ENCODE assay signal across 11 cellular contexts in genomic region chr1:20080441-20081330, GRCh38. TPM values are rescaled to one million over a fixed set of nuclear protein-coding genes. Genes with fewer than 3 reads are reported as not detected.
DNase-seq lines count a peak whose midpoint lies in the region; ATAC-seq, FAIRE-seq and TF ChIP-seq lines count a peak whose summit lies in the region.
"Had no signal": no experiment of that assay in that cellular context is flagged by ENCODE, and none has a peak within 500 bp of the region (broad histone marks: within the 10 kb centered on the region; RNA-seq: fewer than 3 reads in every experiment).

No MANE protein-coding gene starts in this region.

- ATAC-seq in GM21786 (IDR thresholded peaks at IDR 0.05; ENCODE audit: unreplicated experiment) (peak; percentile 62), HepG2 (no peak), foreskin keratinocyte (no peak), GM19463 (IDR thresholded peaks at IDR 0.05; ENCODE audit: unreplicated experiment) (no peak)

- no peak overlapping the region for H2AFZ ChIP-seq in HepG2 (ENCODE audit: low read length)

- TF ChIP-seq RAD21 in HepG2 (CRISPR knock-in tag; IDR thresholded peaks at IDR 0.05): no peak

- no peaks in the 10 kb centered on the region for H3K36me3 ChIP-seq in GM06990 (ENCODE audit: control insufficient read depth, insufficient read depth, low read length)
- no peaks in the 10 kb centered on the region for H3K36me3 ChIP-seq in Peyer's patch
- H3K36me3 ChIP-seq in HepG2 (replicated peaks in 1 of 2; ENCODE audit: control insufficient read depth in 1 of 2, insufficient read depth in 2 of 2, low read length in 2 of 2): no peaks in the 10 kb centered on the region
- H3K36me3 ChIP-seq in stomach: no peaks in the 10 kb centered on the region
- H3K36me3 ChIP-seq: pancreas had no signal

- H3K4me2 ChIP-seq in HepG2 (ENCODE audit: low read depth, low read length): no peak overlapping the region

- POLR2A ChIA-PET in HepG2 (lab: Yijun Ruan, JAX): no interaction called here

- DNase-seq in GM06990 (ENCODE audit: extremely low read depth, insufficient read length) (peak; percentile 48), Peyer's patch (peak in 2 of 3 donors; percentile 67 to 71), HepG2 (ENCODE audit: low spot score) (no peak), foreskin keratinocyte (no peak), NCI-H2107 (lab: John Stamatoyannopoulos, UW) (no peak), stomach (no peak)
- DNase-seq: activated CD4-positive, CD25-positive, alpha-beta regulatory T cell treated with anti-CD3 and anti-CD28 coated beads, Interleukin-2, amount 50 U/mL, for 72 hours; NCI-H82; pancreas had no signal

- TF ChIP-seq CTCF in GM06990 (IDR thresholded peaks at IDR 0.05; ENCODE audit: insufficient read depth, low read length, poor library complexity, severe bottlenecking) (peak; percentile 9), Peyer's patch (IDR thresholded peaks at IDR 0.05) (no peak), HepG2 (CRISPR knock-in tag; IDR thresholded peaks at IDR 0.05) (no peak), foreskin keratinocyte (conservative IDR thresholded peaks at IDR 0.05) (no peak), stomach (IDR thresholded peaks at IDR 0.05) (no peak)

- H3K27ac ChIP-seq in Peyer's patch: peak overlapping the region in 1 of 4 donors; percentile 57
- no peak overlapping the region for H3K27ac ChIP-seq in HepG2 (ENCODE audit: extremely low read length, insufficient read depth, low read length)
- H3K27ac ChIP-seq in foreskin keratinocyte: no peak overlapping the region
- H3K27ac ChIP-seq in stomach: no peak overlapping the region
- H3K27ac ChIP-seq: pancreas had no signal

- no peaks in the 10 kb centered on the region for H4K20me1 ChIP-seq in HepG2 (ENCODE audit: insufficient read depth, low read length)

- 50% methylated on average over 16 of the region's 20 CpGs for WGBS in HepG2 (ENCODE audit: low lambda C conversion rate)
- 54 to 78% (median 69%) methylated on average over 19 to 20 of the region's 20 CpGs for WGBS in stomach, 5 donors

- in situ Hi-C loops in HepG2 (cut with HindIII; ENCODE audit: extremely low pct_ligation_motif_present, low pct_unique_long_range_greater_than_20kb): no loop called here

- no peak overlapping the region for H3K9ac ChIP-seq in HepG2 (ENCODE audit: insufficient read depth, low read depth, low read length)

- H3K4me3 ChIP-seq in GM06990 (replicated peaks; ENCODE audit: low read depth, low read length): peak overlapping the region; percentile 29; the same call in 1 of the 2 replicates
- H3K4me3 ChIP-seq in Peyer's patch: no peak overlapping the region
- no peak overlapping the region for H3K4me3 ChIP-seq in HepG2 (replicated peaks in 1 of 3; ENCODE audit: insufficient read depth in 1 of 3, low read depth in 2 of 3, low read length in 3 of 3)
- no peak overlapping the region for H3K4me3 ChIP-seq in stomach
- H3K4me3 ChIP-seq: pancreas had no signal

- H3K4me1 ChIP-seq in Peyer's patch: peaks cover 0 to 5% (median 0%) of the 10 kb centered on the region in 4 donors
- H3K4me1 ChIP-seq in HepG2 (ENCODE audit: insufficient read depth, low read length): peaks cover 30% of the 10 kb centered on the region
- H3K4me1 ChIP-seq in foreskin keratinocyte: no peaks in the 10 kb centered on the region
- H3K4me1 ChIP-seq in stomach: peaks cover 0 to 15% (median 4%) of the 10 kb centered on the region in 4 donors
- H3K4me1 ChIP-seq: pancreas had no signal

- CTCF ChIA-PET in HepG2 (lab: Yijun Ruan, JAX; ENCODE audit: low intra/inter-chr PET ratio, low total read pairs): no interaction called here

- no TSS peak for BruUV-seq in HepG2 (replicated peaks; lab: Mats Ljungman, UMichigan)

- H3K9me3 ChIP-seq in Peyer's patch: no peaks in the 10 kb centered on the region
- peaks cover 6% of the 10 kb centered on the region; the same call in 1 of the 2 replicates for H3K9me3 ChIP-seq in HepG2 (ENCODE audit: low read length)
- H3K9me3 ChIP-seq in stomach: no peaks in the 10 kb centered on the region
- H3K9me3 ChIP-seq: pancreas had no signal

- no peaks in the 10 kb centered on the region for H3K79me2 ChIP-seq in HepG2 (ENCODE audit: insufficient read depth, low read length)

- TF ChIP-seq POLR2A in Peyer's patch (IDR thresholded peaks at IDR 0.05) (no peak), HepG2 (IDR thresholded peaks at IDR 0.05; ENCODE audit: insufficient read depth in 1 of 2, low read depth in 2 of 2, low read length in 2 of 2) (no peak), stomach (IDR thresholded peaks at IDR 0.05) (no peak)

- FAIRE-seq in HepG2 (lab: Jason Lieb, UNC): no peak
- FAIRE-seq: pancreas had no signal

- H3K27me3 ChIP-seq in GM06990 (replicated peaks; ENCODE audit: control insufficient read depth, insufficient read depth, low read length): no peaks in the 10 kb centered on the region
- H3K27me3 ChIP-seq in Peyer's patch: no peaks in the 10 kb centered on the region
- peaks cover 2 to 25% of the 10 kb centered on the region in 2 experiments for H3K27me3 ChIP-seq in HepG2 (ENCODE audit: control insufficient read depth in 1 of 2, insufficient read depth in 2 of 2, low read length in 2 of 2)
- peaks cover 13% of the 10 kb centered on the region for H3K27me3 ChIP-seq in foreskin keratinocyte
- H3K27me3 ChIP-seq in stomach: peaks cover 0 to 10% (median 0%) of the 10 kb centered on the region in 3 donors
- H3K27me3 ChIP-seq: pancreas had no signal

- TF ChIP-seq EP300 in HepG2 (IDR thresholded peaks at IDR 0.05; ENCODE audit: low read depth in 2 of 2, low read length in 2 of 2): no peak
- TF ChIP-seq EP300 in HepG2 (CRISPR knock-in tag; IDR thresholded peaks at IDR 0.05; ENCODE audit: borderline replicate concordance): no peak
- no peak for TF ChIP-seq EP300 in stomach (IDR thresholded peaks at IDR 0.05)

- intact Hi-C loops in HepG2 (cut with micrococcal nuclease; ENCODE audit: unreplicated experiment) (no loop called here), stomach (cut with DNase I; ENCODE audit: low total_unique reads) (no loop called here)

RNA-seq across cellular contexts. Expression of gene PLA2G5, which starts 10.7 kb away (rescaled TPM):
- 1 to 10 TPM in 3 of 4 donors, not detected in 1; 1.5 to 5.0 (median 1.9) TPM for total RNA-seq in Peyer's patch
- total RNA-seq in HepG2 (2016; rRNA removed; fragmentation: Illumina TruSeq; extraction: Trizol): not detected in 2 replicates
- total RNA-seq in HepG2 (2016; cell fraction: cytosol; rRNA removed; fragmentation: Illumina TruSeq; extraction: Trizol; ENCODE audit: low read depth): not detected in 2 replicates
- total RNA-seq in HepG2 (2016; cell fraction: insoluble cytoplasmic fraction; rRNA removed; fragmentation: Illumina TruSeq; extraction: Trizol): not detected in 2 replicates
- total RNA-seq in HepG2 (2016; cell fraction: membrane; rRNA removed; fragmentation: Illumina TruSeq; extraction: Trizol): not detected in 2 replicates
- not detected in 2 replicates for total RNA-seq in HepG2 (2016; cell fraction: nucleus; rRNA removed; fragmentation: Illumina TruSeq; extraction: Trizol)
- not detected in 2 replicates for polyA plus RNA-seq in HepG2 (2011; rRNA removed)
- polyA plus RNA-seq in HepG2 (2011; cell fraction: cytosol; rRNA removed): 0.06 TPM in 1 of 2 replicates, not detected in the other
- polyA plus RNA-seq in HepG2 (2011; cell fraction: nucleus; rRNA removed): not detected in 2 replicates
- not detected in 2 replicates for polyA plus RNA-seq in HepG2 (2012)
- not detected in 2 replicates for polyA plus RNA-seq in HepG2 (2016; cell fraction: cytosol; fragmentation: Illumina TruSeq; extraction: Trizol; ENCODE audit: low read depth)
- not detected in 2 replicates for polyA plus RNA-seq in HepG2 (2016; cell fraction: insoluble cytoplasmic fraction; fragmentation: Illumina TruSeq; extraction: Trizol; ENCODE audit: low read depth)
- not detected in 2 replicates for polyA plus RNA-seq in HepG2 (2016; cell fraction: membrane; fragmentation: Illumina TruSeq; extraction: Trizol; ENCODE audit: low read depth)
- not detected in 2 replicates for polyA plus RNA-seq in HepG2 (2016; cell fraction: nucleus; fragmentation: Illumina TruSeq; extraction: Trizol; ENCODE audit: insufficient read depth, low read depth)
- not detected in 2 replicates for polyA minus RNA-seq in HepG2 (2011; rRNA and poly(A)+ RNA removed; ENCODE audit: low replicate concordance)
- polyA minus RNA-seq in HepG2 (2011; cell fraction: cytosol; rRNA and poly(A)+ RNA removed): not detected in 2 replicates
- polyA minus RNA-seq in HepG2 (2011; cell fraction: nucleus; rRNA and poly(A)+ RNA removed): not detected in 2 replicates
- not detected in 2 replicates for total RNA-seq in foreskin keratinocyte
- polyA plus RNA-seq in foreskin keratinocyte: not detected in 2 replicates
- total RNA-seq in stomach: 1 to 10 TPM in 3 of 5 donors, not detected in 2; 2.3 to 9.4 (median 7.0) TPM
- polyA plus RNA-seq in stomach: 1 to 10 TPM in 2 of 3 donors, under 1 TPM in 1; 0.92 to 8.5 (median 1.8) TPM

RNA-seq across cellular contexts. Expression of gene PLA2G2D, which starts 38.6 kb away (rescaled TPM):
- total RNA-seq in Peyer's patch (under 1 TPM in 1 of 4 donors, not detected in 3; 0.40 TPM), HepG2 (2016; rRNA removed; fragmentation: Illumina TruSeq; extraction: Trizol) (not detected in 2 replicates), foreskin keratinocyte (not detected in 2 replicates), stomach (not detected)
- not detected in 2 replicates for total RNA-seq in HepG2 (2016; cell fraction: cytosol; rRNA removed; fragmentation: Illumina TruSeq; extraction: Trizol; ENCODE audit: low read depth)
- total RNA-seq in HepG2 (2016; cell fraction: insoluble cytoplasmic fraction; rRNA removed; fragmentation: Illumina TruSeq; extraction: Trizol): not detected in 2 replicates
- not detected in 2 replicates for total RNA-seq in HepG2 (2016; cell fraction: membrane; rRNA removed; fragmentation: Illumina TruSeq; extraction: Trizol)
- not detected in 2 replicates for total RNA-seq in HepG2 (2016; cell fraction: nucleus; rRNA removed; fragmentation: Illumina TruSeq; extraction: Trizol)
- polyA plus RNA-seq in HepG2 (2011; rRNA removed) (not detected in 2 replicates), foreskin keratinocyte (not detected in 2 replicates), stomach (under 1 TPM in 1 of 3 donors, not detected in 2; 0.23 TPM)
- polyA plus RNA-seq in HepG2 (2011; cell fraction: cytosol; rRNA removed): not detected in 2 replicates
- not detected in 2 replicates for polyA plus RNA-seq in HepG2 (2011; cell fraction: nucleus; rRNA removed)
- polyA plus RNA-seq in HepG2 (2012): not detected in 2 replicates
- not detected in 2 replicates for polyA plus RNA-seq in HepG2 (2016; cell fraction: cytosol; fragmentation: Illumina TruSeq; extraction: Trizol; ENCODE audit: low read depth)
- not detected in 2 replicates for polyA plus RNA-seq in HepG2 (2016; cell fraction: insoluble cytoplasmic fraction; fragmentation: Illumina TruSeq; extraction: Trizol; ENCODE audit: low read depth)
- polyA plus RNA-seq in HepG2 (2016; cell fraction: membrane; fragmentation: Illumina TruSeq; extraction: Trizol; ENCODE audit: low read depth): not detected in 2 replicates
- polyA plus RNA-seq in HepG2 (2016; cell fraction: nucleus; fragmentation: Illumina TruSeq; extraction: Trizol; ENCODE audit: insufficient read depth, low read depth): not detected in 2 replicates
- polyA minus RNA-seq in HepG2 (2011; rRNA and poly(A)+ RNA removed; ENCODE audit: low replicate concordance): not detected in 2 replicates
- not detected in 2 replicates for polyA minus RNA-seq in HepG2 (2011; cell fraction: cytosol; rRNA and poly(A)+ RNA removed)
- not detected in 2 replicates for polyA minus RNA-seq in HepG2 (2011; cell fraction: nucleus; rRNA and poly(A)+ RNA removed)
- polyA plus RNA-seq: pancreas had no signal

RNA-seq across cellular contexts. Expression of gene PLA2G2F, which starts 58.4 kb away (rescaled TPM):
- under 1 TPM in 2 of 4 donors, not detected in 2; 0.27 to 0.35 TPM for total RNA-seq in Peyer's patch
- total RNA-seq in HepG2 (2016; rRNA removed; fragmentation: Illumina TruSeq; extraction: Trizol): not detected in 2 replicates
- not detected in 2 replicates for total RNA-seq in HepG2 (2016; cell fraction: cytosol; rRNA removed; fragmentation: Illumina TruSeq; extraction: Trizol; ENCODE audit: low read depth)
- not detected in 2 replicates for total RNA-seq in HepG2 (2016; cell fraction: insoluble cytoplasmic fraction; rRNA removed; fragmentation: Illumina TruSeq; extraction: Trizol)
- not detected in 2 replicates for total RNA-seq in HepG2 (2016; cell fraction: membrane; rRNA removed; fragmentation: Illumina TruSeq; extraction: Trizol)
- total RNA-seq in HepG2 (2016; cell fraction: nucleus; rRNA removed; fragmentation: Illumina TruSeq; extraction: Trizol): not detected in 2 replicates
- not detected in 2 replicates for polyA plus RNA-seq in HepG2 (2011; rRNA removed)
- polyA plus RNA-seq in HepG2 (2011; cell fraction: cytosol; rRNA removed): not detected in 2 replicates
- 0.06 TPM in 1 of 2 replicates, not detected in the other for polyA plus RNA-seq in HepG2 (2011; cell fraction: nucleus; rRNA removed)
- not detected in 2 replicates for polyA plus RNA-seq in HepG2 (2012)
- not detected in 2 replicates for polyA plus RNA-seq in HepG2 (2016; cell fraction: cytosol; fragmentation: Illumina TruSeq; extraction: Trizol; ENCODE audit: low read depth)
- not detected in 2 replicates for polyA plus RNA-seq in HepG2 (2016; cell fraction: insoluble cytoplasmic fraction; fragmentation: Illumina TruSeq; extraction: Trizol; ENCODE audit: low read depth)
- polyA plus RNA-seq in HepG2 (2016; cell fraction: membrane; fragmentation: Illumina TruSeq; extraction: Trizol; ENCODE audit: low read depth): not detected in 2 replicates
- polyA plus RNA-seq in HepG2 (2016; cell fraction: nucleus; fragmentation: Illumina TruSeq; extraction: Trizol; ENCODE audit: insufficient read depth, low read depth): not detected in 2 replicates
- polyA minus RNA-seq in HepG2 (2011; rRNA and poly(A)+ RNA removed; ENCODE audit: low replicate concordance): not detected in 2 replicates
- polyA minus RNA-seq in HepG2 (2011; cell fraction: cytosol; rRNA and poly(A)+ RNA removed): not detected in 2 replicates
- polyA minus RNA-seq in HepG2 (2011; cell fraction: nucleus; rRNA and poly(A)+ RNA removed): not detected in 2 replicates
- total RNA-seq in foreskin keratinocyte: 0.04 and 0.07 TPM in 2 replicates
- polyA plus RNA-seq in foreskin keratinocyte: 0.06 TPM in 1 of 2 replicates, not detected in the other
- total RNA-seq in stomach: 1 to 10 TPM in 1 of 5 donors, under 1 TPM in 1, not detected in 3; 0.18 to 6.4 TPM
- not detected for polyA plus RNA-seq in stomach
- total RNA-seq: pancreas had no signal
- polyA plus RNA-seq: pancreas had no signal

Comparison
In these comparisons a context has a peak if more than half of its experiments do, and no peak if none do; other contexts are left out.
1. DNase-seq: peak in GM06990 (single experiment) and Peyer's patch (2 of 3); none in HepG2 (single experiment), foreskin keratinocyte (0 of 2), NCI-H2107 (single experiment) and stomach (single experiment).